Comparison of ENCODE assay signal across 22 cellular contexts in the genomic region with DNA sequence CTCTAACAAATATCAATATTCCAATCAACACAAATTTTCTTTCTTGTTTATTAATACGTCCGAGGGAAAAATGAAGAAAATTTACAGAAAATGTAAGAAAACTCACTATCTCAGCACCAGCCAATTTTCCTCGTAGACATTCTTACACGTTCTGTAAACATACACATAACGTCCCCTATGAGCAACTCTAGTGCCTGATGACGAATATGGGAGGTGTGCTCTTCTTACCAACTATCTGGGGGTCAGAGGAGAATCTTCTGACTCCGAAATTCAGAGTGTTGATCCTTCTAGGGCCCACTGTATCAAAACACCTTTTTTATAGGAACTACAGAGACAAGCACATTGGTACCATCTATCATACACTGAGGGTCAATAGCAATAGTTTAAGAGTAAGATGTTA.
DNase-seq lines count a peak whose midpoint lies in the region; ATAC-seq, FAIRE-seq and TF ChIP-seq lines count a peak whose summit lies in the region.
"Had no signal": no experiment of that assay in that cellular context is flagged by ENCODE, and none has a peak within 500 bp of the region (broad histone marks: within the 10 kb centered on the region; RNA-seq: fewer than 3 reads in every experiment).

No MANE protein-coding gene starts in this region.

- no peak overlapping the region for H3K27ac ChIP-seq in astrocyte (ENCODE audit: low read depth, low read length)
- peak overlapping the region; percentile 64 for H3K27ac ChIP-seq in osteoblast (ENCODE audit: low read depth, low read length)
- H3K27ac ChIP-seq: A549, PC-9 had no signal

- H3K36me3 ChIP-seq in astrocyte (ENCODE audit: insufficient read depth, low read length) (peaks cover 4% of the 10 kb centered on the region), osteoblast (ENCODE audit: insufficient read depth, low read length) (peaks cover 7% of the 10 kb centered on the region)

- H4K20me1 ChIP-seq in astrocyte (ENCODE audit: insufficient read depth, low read length), result peaks cover 19% of the 10 kb centered on the region
- H4K20me1 ChIP-seq in osteoblast (ENCODE audit: insufficient read depth, low read length), result peaks cover 27% of the 10 kb centered on the region

- H3K4me1 Mint-ChIP-seq in astrocyte (ENCODE audit: low read depth, unreplicated experiment), result peaks cover 17% of the 10 kb centered on the region
- H3K4me1 Mint-ChIP-seq: CD4-positive, CD25-positive, alpha-beta regulatory T cell had no signal

- H3K36me3 Mint-ChIP-seq in astrocyte (ENCODE audit: low read depth, unreplicated experiment), result peaks cover 43% of the 10 kb centered on the region

- H3K27me3 Mint-ChIP-seq in astrocyte (ENCODE audit: low read depth, unreplicated experiment), result no peaks in the 10 kb centered on the region
- H3K27me3 Mint-ChIP-seq: CD4-positive, CD25-positive, alpha-beta regulatory T cell had no signal

- H3K9me3 ChIP-seq in astrocyte (ENCODE audit: insufficient read depth, low read depth, low read length) (no peaks in the 10 kb centered on the region), osteoblast (ENCODE audit: low read depth, low read length) (no peaks in the 10 kb centered on the region)

- DNase-seq in HCEC 1CT (peak; percentile 78), astrocyte (ENCODE audit: low read depth) (peak; percentile 34), iris pigment epithelial cell (ENCODE audit: low read depth) (peak; percentile 31), osteoblast (ENCODE audit: insufficient read length, low spot score, missing footprints) (no peak), GF-D8 (lab: John Stamatoyannopoulos, UW) (no peak), NCI-H1092 (lab: John Stamatoyannopoulos, UW) (no peak)
- DNase-seq in effector CD4-positive, alpha-beta T cell, result no peak
- DNase-seq: CD4-positive, CD25-positive, alpha-beta regulatory T cell; COR-L47; DMS79; H9; NCI-H1048; NCI-H1436 treated with DMSO at 0.1 percent for 48 hours; NCI-H1930; NCI-H69; RPMI8226; SHP77; SK-N-SH had no signal

- H2AFZ ChIP-seq in astrocyte (ENCODE audit: low read depth, low read length) (no peak overlapping the region), osteoblast (ENCODE audit: low read length) (no peak overlapping the region)
- H2AFZ ChIP-seq: PC-9 had no signal

- no peak overlapping the region for H3K27ac Mint-ChIP-seq in astrocyte (ENCODE audit: unreplicated experiment)
- H3K27ac Mint-ChIP-seq: CD4-positive, CD25-positive, alpha-beta regulatory T cell had no signal

- no peak overlapping the region for H3K9ac ChIP-seq in astrocyte (ENCODE audit: low read length)
- H3K9ac ChIP-seq: SK-N-SH had no signal

- H3K4me1 ChIP-seq in astrocyte (ENCODE audit: insufficient read depth, low read length), result peaks cover 4% of the 10 kb centered on the region
- H3K4me1 ChIP-seq in osteoblast (ENCODE audit: insufficient read depth, low read length), result peaks cover 10% of the 10 kb centered on the region

- no peaks in the 10 kb centered on the region for H3K79me2 ChIP-seq in astrocyte (ENCODE audit: insufficient read depth, low read length)
- H3K79me2 ChIP-seq in osteoblast (ENCODE audit: insufficient read depth, low read length), result no peaks in the 10 kb centered on the region

- no peak overlapping the region for H3K4me3 Mint-ChIP-seq in astrocyte (ENCODE audit: unreplicated experiment)
- H3K4me3 Mint-ChIP-seq: CD4-positive, CD25-positive, alpha-beta regulatory T cell; H9 had no signal

- peaks cover 29% of the 10 kb centered on the region for H3K9me3 Mint-ChIP-seq in astrocyte (ENCODE audit: unreplicated experiment)

- no peak for FAIRE-seq in astrocyte (lab: Jason Lieb, UNC)
- FAIRE-seq: A549 had no signal

- no peak for TF ChIP-seq CTCF in astrocyte (IDR thresholded peaks at IDR 0.05; ENCODE audit: insufficient read depth, low read depth, low read length)
- TF ChIP-seq CTCF in osteoblast (IDR thresholded peaks at IDR 0.05; ENCODE audit: extremely low read depth, low read depth, low read length), result no peak

- no peak overlapping the region for H3K4me3 ChIP-seq in astrocyte (ENCODE audit: insufficient read depth, low read depth, low read length)
- no peak overlapping the region for H3K4me3 ChIP-seq in osteoblast (ENCODE audit: insufficient read depth, low read length)
- H3K4me3 ChIP-seq: A549, MG63, PC-9 had no signal

- no peaks in the 10 kb centered on the region for H3K27me3 ChIP-seq in astrocyte (ENCODE audit: insufficient read depth, low read length)
- H3K27me3 ChIP-seq in osteoblast (ENCODE audit: insufficient read depth, low read length), result no peaks in the 10 kb centered on the region
- H3K27me3 ChIP-seq: MG63 had no signal

- no peak for ATAC-seq in HG02623 (IDR thresholded peaks at IDR 0.05; ENCODE audit: unreplicated experiment)

- H3K4me2 ChIP-seq in astrocyte (ENCODE audit: low read length) (no peak overlapping the region), osteoblast (ENCODE audit: insufficient read depth, low read length) (peak overlapping the region; percentile 26)
- H3K4me2 ChIP-seq: A549, PC-9, SK-N-SH had no signal

Comparison
In these comparisons a context has a peak if more than half of its experiments do, and no peak if none do; other contexts are left out.
1. DNase-seq: peak in HCEC 1CT (single experiment), astrocyte (single experiment) and iris pigment epithelial cell (single experiment); none in osteoblast (single experiment), GF-D8 (single experiment), NCI-H1092 (single experiment) and effector CD4-positive, alpha-beta T cell (single experiment).